In genomic region chr15:92418864-92419263, GRCh38 we compare ENCODE assay signal across 25 cellular contexts. TPM values are rescaled to one million over a fixed set of nuclear protein-coding genes. Genes with fewer than 3 reads are reported as not detected.
"Had no signal": no experiment of that assay in that cellular context is flagged by ENCODE, and none has a peak within 500 bp of the region (broad histone marks: within the 10 kb centered on the region; RNA-seq: fewer than 3 reads in every experiment).

No MANE protein-coding gene starts in this region.

- H3K36me3 ChIP-seq: breast epithelium, heart right ventricle, left ventricle myocardium inferior, tibial nerve had no signal

- H3K27ac ChIP-seq: breast epithelium, foreskin keratinocyte, heart right ventricle, left ventricle myocardium inferior, tibial nerve had no signal

- H3K9me3 ChIP-seq: breast epithelium, heart right ventricle, left ventricle myocardium inferior, tibial nerve had no signal

- H3K27me3 ChIP-seq: breast epithelium, foreskin keratinocyte had no signal

- H3K4me3 Mint-ChIP-seq: activated CD4-positive, alpha-beta memory T cell treated with anti-CD3 and anti-CD28 coated beads, Interleukin-2, amount 10 ng/mL, durations not matched to agents 7 days and 5 days; activated CD4-positive, alpha-beta T cell treated with anti-CD3 and anti-CD28 coated beads, Interleukin-2, amount 10 ng/mL, durations not matched to agents 7 days and 5 days; activated T-cell treated with anti-CD3 and anti-CD28 coated beads, Interleukin-2, amount 50 U/mL, for 24 hours; naive B cell; nephron progenitor cell; T-helper 17 cell had no signal

- DNase-seq: activated CD4-positive, alpha-beta memory T cell treated with anti-CD3 and anti-CD28 coated beads, Interleukin-2, amount 10 ng/mL, durations not matched to agents 7 days and 5 days; activated CD4-positive, alpha-beta T cell treated with anti-CD3 and anti-CD28 coated beads for 1 hour; activated CD4-positive, alpha-beta T cell treated with anti-CD3 and anti-CD28 coated beads, Interleukin-2, amount 10 ng/mL, durations not matched to agents 7 days and 5 days; activated CD8-positive, alpha-beta memory T cell treated with anti-CD3 and anti-CD28 coated beads, Interleukin-2, amount 50 U/mL, for 48 hours; activated gamma-delta T cell; activated naive CD4-positive, alpha-beta T cell treated with anti-CD3 and anti-CD28 coated beads, Interleukin-2, amount 50 U/mL, for 16 hours; activated T-cell treated with anti-CD3 and anti-CD28 coated beads, Interleukin-2, amount 50 U/mL, for 24 hours; amniotic stem cell; central memory CD4-positive, alpha-beta T cell; foreskin keratinocyte; heart right ventricle; left ventricle myocardium inferior; naive B cell; nephron progenitor cell; occipital lobe; right cardiac atrium; stimulated activated CD4-positive, alpha-beta T cell treated with anti-CD3 and anti-CD28 coated beads, Interleukin-2, amount 100 ng/mL, for 48 hours; stimulated activated naive CD4-positive, alpha-beta T cell treated with Interleukin-2 at 50 U/mL for 16 hours; T-helper 17 cell; T1000 had no signal

- ATAC-seq: esophagus mucosa, foreskin keratinocyte, heart right ventricle, right cardiac atrium, T-helper 17 cell had no signal

- H3K9me3 Mint-ChIP-seq: activated CD4-positive, alpha-beta memory T cell treated with anti-CD3 and anti-CD28 coated beads, Interleukin-2, amount 10 ng/mL, durations not matched to agents 7 days and 5 days; activated CD4-positive, alpha-beta T cell treated with anti-CD3 and anti-CD28 coated beads, Interleukin-2, amount 10 ng/mL, durations not matched to agents 7 days and 5 days; activated T-cell treated with anti-CD3 and anti-CD28 coated beads, Interleukin-2, amount 50 U/mL, for 24 hours; naive B cell; nephron progenitor cell had no signal

- H3K4me1 ChIP-seq: breast epithelium, foreskin keratinocyte, tibial nerve had no signal

- H3K36me3 Mint-ChIP-seq: naive B cell had no signal

- H3K27ac Mint-ChIP-seq: activated CD4-positive, alpha-beta memory T cell treated with anti-CD3 and anti-CD28 coated beads, Interleukin-2, amount 10 ng/mL, durations not matched to agents 7 days and 5 days; activated CD4-positive, alpha-beta T cell treated with anti-CD3 and anti-CD28 coated beads, Interleukin-2, amount 10 ng/mL, durations not matched to agents 7 days and 5 days; activated T-cell treated with anti-CD3 and anti-CD28 coated beads, Interleukin-2, amount 50 U/mL, for 24 hours; naive B cell; nephron progenitor cell; T-helper 17 cell had no signal

- H3K4me1 Mint-ChIP-seq: activated CD4-positive, alpha-beta memory T cell treated with anti-CD3 and anti-CD28 coated beads, Interleukin-2, amount 10 ng/mL, durations not matched to agents 7 days and 5 days; activated CD4-positive, alpha-beta T cell treated with anti-CD3 and anti-CD28 coated beads, Interleukin-2, amount 10 ng/mL, durations not matched to agents 7 days and 5 days; naive B cell had no signal

- H3K4me3 ChIP-seq: breast epithelium, heart right ventricle, left ventricle myocardium inferior, lung, tibial nerve had no signal

RNA-seq across cellular contexts. Expression of gene ST8SIA2, which starts 25.2 kb away (rescaled TPM):
- total RNA-seq: activated CD4-positive, alpha-beta memory T cell treated with anti-CD3 and anti-CD28 coated beads, Interleukin-2, amount 10 ng/mL, durations not matched to agents 7 days and 5 days; activated CD4-positive, alpha-beta T cell treated with anti-CD3 and anti-CD28 coated beads, Interleukin-2, amount 10 ng/mL, durations not matched to agents 7 days and 5 days; T-helper 17 cell; tibial nerve; ureter had no signal
- polyA plus RNA-seq: lung had no signal
